23 cellular contexts compared by ENCODE assay signal in the genomic region with DNA sequence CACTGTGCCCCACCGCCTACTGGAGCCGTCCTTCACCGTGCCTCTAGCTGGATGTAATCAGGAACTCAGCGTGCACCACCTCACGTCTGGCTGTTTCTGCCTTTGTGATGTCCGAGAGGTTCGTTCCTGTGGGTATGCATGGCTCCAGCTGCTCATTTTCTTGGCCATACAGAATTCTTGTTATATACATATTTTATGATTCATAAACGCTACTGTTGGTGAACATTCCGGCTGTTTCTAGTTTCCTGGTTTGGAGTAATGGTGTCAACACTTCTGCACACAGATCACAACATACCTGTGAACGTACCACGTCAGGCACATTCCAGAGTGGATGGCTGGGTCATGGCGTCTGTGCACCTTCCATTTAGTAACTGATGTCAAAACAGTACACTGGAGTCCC. TPM values are rescaled to one million over a fixed set of nuclear protein-coding genes. Genes with fewer than 3 reads are reported as not detected.
DNase-seq lines count a peak whose midpoint lies in the region; ATAC-seq, FAIRE-seq and TF ChIP-seq lines count a peak whose summit lies in the region.
"Had no signal": no experiment of that assay in that cellular context is flagged by ENCODE, and none has a peak within 500 bp of the region (broad histone marks: within the 10 kb centered on the region; RNA-seq: fewer than 3 reads in every experiment).

No MANE protein-coding gene starts in this region.

- H3K9me3 ChIP-seq in HepG2 (ENCODE audit: low read length) = no peaks in the 10 kb centered on the region
- no peaks in the 10 kb centered on the region for H3K9me3 ChIP-seq in right lobe of liver
- H3K9me3 ChIP-seq in trophoblast cell (ENCODE audit: insufficient read depth, low read depth, low read length) = no peaks in the 10 kb centered on the region
- H3K9me3 ChIP-seq: BLaER1, HAP-1 had no signal

- H3K4me1 ChIP-seq in HepG2 (ENCODE audit: insufficient read depth, low read length) = no peaks in the 10 kb centered on the region
- H3K4me1 ChIP-seq in right lobe of liver = no peaks in the 10 kb centered on the region
- H3K4me1 ChIP-seq in trophoblast cell (ENCODE audit: control insufficient read depth in 1 of 2, insufficient read depth in 2 of 2, low read length in 2 of 2) = peaks cover 2 to 5% of the 10 kb centered on the region in 2 experiments
- H3K4me1 ChIP-seq: BLaER1, Caco-2, HAP-1 had no signal

- H3K4me2 ChIP-seq in HepG2 (ENCODE audit: low read depth, low read length) (no peak overlapping the region), trophoblast cell (ENCODE audit: low read length) (no peak overlapping the region)
- H3K4me2 ChIP-seq: BLaER1, GM23338 had no signal

- H3K23ac ChIP-seq in trophoblast cell (ENCODE audit: low read length) = no peak overlapping the region

- TF ChIP-seq POLR2A in HepG2 (IDR thresholded peaks at IDR 0.05; ENCODE audit: insufficient read depth in 1 of 2, low read depth in 2 of 2, low read length in 2 of 2) (no peak), right lobe of liver (IDR thresholded peaks at IDR 0.05) (no peak)

- no peak for TF ChIP-seq CTCF in HepG2 (CRISPR knock-in tag; IDR thresholded peaks at IDR 0.05)
- no peak for TF ChIP-seq CTCF in right lobe of liver (IDR thresholded peaks at IDR 0.05)

- POLR2A ChIA-PET in HepG2 (lab: Yijun Ruan, JAX) = no interaction called here

- H4K12ac ChIP-seq in trophoblast cell (ENCODE audit: low read depth, low read length) = no peak overlapping the region

- no peak overlapping the region for H2BK12ac ChIP-seq in trophoblast cell (ENCODE audit: low read length)

- peaks cover 13 to 62% of the 10 kb centered on the region in 2 experiments; a peak in 4 of 5 replicates for H3K36me3 ChIP-seq in HepG2 (replicated peaks in 1 of 2; ENCODE audit: control insufficient read depth in 1 of 2, insufficient read depth in 2 of 2, low read length in 2 of 2)
- peaks cover 0 to 18% (median 1%) of the 10 kb centered on the region in 4 donors for H3K36me3 ChIP-seq in right lobe of liver
- peaks cover 31 to 42% of the 10 kb centered on the region in 2 experiments for H3K36me3 ChIP-seq in trophoblast cell (ENCODE audit: control insufficient read depth in 1 of 2, insufficient read depth in 2 of 2, low read length in 2 of 2)

- BruUV-seq in HepG2 (replicated peaks; lab: Mats Ljungman, UMichigan) = no TSS peak

- H3K27ac ChIP-seq in HepG2 (ENCODE audit: extremely low read length, insufficient read depth, low read length) = no peak overlapping the region
- no peak overlapping the region for H3K27ac ChIP-seq in right lobe of liver
- no peak overlapping the region for H3K27ac ChIP-seq in trophoblast cell (ENCODE audit: low read depth, low read length)
- H3K27ac ChIP-seq: 22Rv1, BLaER1, C4-2B had no signal

- no peak overlapping the region for H3K4me3 ChIP-seq in HepG2 (replicated peaks in 1 of 3; ENCODE audit: insufficient read depth in 1 of 3, low read depth in 2 of 3, low read length in 3 of 3)
- no peak overlapping the region for H3K4me3 ChIP-seq in right lobe of liver
- no peak overlapping the region for H3K4me3 ChIP-seq in trophoblast cell (ENCODE audit: low read depth, low read length)
- H3K4me3 ChIP-seq: BLaER1, GM12878, GM23338, HAP-1 had no signal

- no peaks in the 10 kb centered on the region for H3K79me2 ChIP-seq in HepG2 (ENCODE audit: insufficient read depth, low read length)
- H3K79me2 ChIP-seq in trophoblast cell (ENCODE audit: control insufficient read depth, insufficient read depth, low read length, poor library complexity) = no peaks in the 10 kb centered on the region

- no peak overlapping the region for H2BK5ac ChIP-seq in trophoblast cell (ENCODE audit: low read depth, low read length, poor library complexity)

- TF ChIP-seq RAD21 in HepG2 (CRISPR knock-in tag; IDR thresholded peaks at IDR 0.05) = no peak

- no peak overlapping the region for H2AK5ac ChIP-seq in trophoblast cell (ENCODE audit: low read length)

- no peak for TF ChIP-seq EP300 in HepG2 (IDR thresholded peaks at IDR 0.05; ENCODE audit: low read depth in 2 of 2, low read length in 2 of 2)
- no peak for TF ChIP-seq EP300 in HepG2 (CRISPR knock-in tag; IDR thresholded peaks at IDR 0.05; ENCODE audit: borderline replicate concordance)

- H4K20me1 ChIP-seq in HepG2 (ENCODE audit: insufficient read depth, low read length) = no peaks in the 10 kb centered on the region

- H3K14ac ChIP-seq in trophoblast cell (ENCODE audit: low read length) = no peak overlapping the region

- no peak for FAIRE-seq in HepG2 (lab: Jason Lieb, UNC)
- FAIRE-seq: A204.1, D721Med, GM12878, H54 had no signal

- H2AFZ ChIP-seq in HepG2 (ENCODE audit: low read length) (no peak overlapping the region), trophoblast cell (ENCODE audit: insufficient read depth, low read length, poor library complexity) (no peak overlapping the region)
- H2AFZ ChIP-seq: GM23338 had no signal

- H3K79me1 ChIP-seq in trophoblast cell (ENCODE audit: low read length) = no peaks in the 10 kb centered on the region

- H3K18ac ChIP-seq in trophoblast cell (ENCODE audit: low read length) = no peak overlapping the region

- H3K27me3 ChIP-seq in HepG2 (ENCODE audit: control insufficient read depth in 1 of 2, insufficient read depth in 2 of 2, low read length in 2 of 2) (no peaks in the 10 kb centered on the region), right lobe of liver (no peaks in the 10 kb centered on the region), trophoblast cell (ENCODE audit: insufficient read depth, low read length) (no peaks in the 10 kb centered on the region)
- H3K27me3 ChIP-seq: BLaER1 had no signal

- no peak for DNase-seq in Right ventricle myocardium inferior (ENCODE audit: missing footprints)
- no peak for DNase-seq in cardiac septum (ENCODE audit: low spot score)
- no peak for DNase-seq in HepG2 (ENCODE audit: low spot score)
- DNase-seq in right lobe of liver = no peak
- peak; percentile 70 to 89 for DNase-seq in trophoblast cell
- DNase-seq: Caco-2; CD4-positive, CD25-positive, alpha-beta regulatory T cell; CD8-positive, alpha-beta T cell; DMS 273 treated with DMSO at 0.1 percent for 48 hours; DMS79; EL; GDM1; HFFc6 had no signal

- ATAC-seq in Right ventricle myocardium inferior (peak; percentile 17), HepG2 (no peak), right lobe of liver (no peak), GM18858 (IDR thresholded peaks at IDR 0.05; ENCODE audit: unreplicated experiment) (no peak)
- ATAC-seq: CD8-positive, alpha-beta T cell; GM12878; GM23338 had no signal

- intact Hi-C loops in Right ventricle myocardium inferior (cut with DNase I) = no loop called here
- intact Hi-C loops in cardiac septum (cut with DNase I) = no loop called here
- intact Hi-C loops in HepG2 (cut with micrococcal nuclease; ENCODE audit: unreplicated experiment) = no loop called here
- intact Hi-C loops in right lobe of liver (cut with DNase I) = no loop called here

- 97% methylated on average over 12 of the region's 12 CpGs for WGBS in HepG2 (ENCODE audit: low lambda C conversion rate)
- WGBS in right lobe of liver (ENCODE audit: insufficient coverage, low coverage, low lambda C conversion rate, missing lambda C conversion rate) = 100% methylated on average over 6 of the region's 12 CpGs
- no CpG with 5 or more reads among the region's 12 CpGs for WGBS in trophoblast cell (ENCODE audit: extremely low coverage, insufficient coverage, insufficient read length)

- no peak overlapping the region for H4K8ac ChIP-seq in trophoblast cell (ENCODE audit: low read depth, low read length)

- H4K91ac ChIP-seq in trophoblast cell (ENCODE audit: low read depth, low read length) = no peak overlapping the region

- in situ Hi-C loops in HepG2 (cut with HindIII; ENCODE audit: extremely low pct_ligation_motif_present, low pct_unique_long_range_greater_than_20kb) = no loop called here

- CTCF ChIA-PET in HepG2 (lab: Yijun Ruan, JAX; ENCODE audit: low intra/inter-chr PET ratio, low total read pairs) = no interaction called here

- no peak overlapping the region for H2BK120ac ChIP-seq in trophoblast cell (ENCODE audit: insufficient read depth, low read length, poor library complexity)

- H3K9ac ChIP-seq in HepG2 (ENCODE audit: insufficient read depth, low read depth, low read length) (no peak overlapping the region), trophoblast cell (ENCODE audit: low read length) (no peak overlapping the region)
- H3K9ac ChIP-seq: BLaER1 had no signal

- H3K4ac ChIP-seq in trophoblast cell (ENCODE audit: low read depth, low read length) = no peak overlapping the region

RNA-seq across cellular contexts. Expression of a gene that starts 14.6 kb away (rescaled TPM):
- 194 TPM for total RNA-seq in Right ventricle myocardium inferior
- total RNA-seq in cardiac septum = 134 TPM
- total RNA-seq in HepG2 (2016; rRNA removed; fragmentation: Illumina TruSeq; extraction: Trizol) = 7.4 and 9.6 TPM in 2 replicates
- total RNA-seq in HepG2 (2016; cell fraction: cytosol; rRNA removed; fragmentation: Illumina TruSeq; extraction: Trizol; ENCODE audit: low read depth) = 12.3 and 13.3 TPM in 2 replicates
- 6.4 and 10.2 TPM in 2 replicates for total RNA-seq in HepG2 (2016; cell fraction: insoluble cytoplasmic fraction; rRNA removed; fragmentation: Illumina TruSeq; extraction: Trizol)
- 9.2 and 9.7 TPM in 2 replicates for total RNA-seq in HepG2 (2016; cell fraction: membrane; rRNA removed; fragmentation: Illumina TruSeq; extraction: Trizol)
- 16.2 and 17.5 TPM in 2 replicates for total RNA-seq in HepG2 (2016; cell fraction: nucleus; rRNA removed; fragmentation: Illumina TruSeq; extraction: Trizol)
- polyA plus RNA-seq in HepG2 (2011; rRNA removed) = 9.1 and 11.9 TPM in 2 replicates
- polyA plus RNA-seq in HepG2 (2011; cell fraction: cytosol; rRNA removed) = 7.6 and 8.0 TPM in 2 replicates
- polyA plus RNA-seq in HepG2 (2011; cell fraction: nucleus; rRNA removed) = 23.2 and 28.2 TPM in 2 replicates
- 11.5 and 12.0 TPM in 2 replicates for polyA plus RNA-seq in HepG2 (2012)
- polyA plus RNA-seq in HepG2 (2016; cell fraction: cytosol; fragmentation: Illumina TruSeq; extraction: Trizol; ENCODE audit: low read depth) = 2.5 and 2.6 TPM in 2 replicates
- 7.2 and 9.3 TPM in 2 replicates for polyA plus RNA-seq in HepG2 (2016; cell fraction: insoluble cytoplasmic fraction; fragmentation: Illumina TruSeq; extraction: Trizol; ENCODE audit: low read depth)
- polyA plus RNA-seq in HepG2 (2016; cell fraction: membrane; fragmentation: Illumina TruSeq; extraction: Trizol; ENCODE audit: low read depth) = 4.7 and 5.4 TPM in 2 replicates
- polyA plus RNA-seq in HepG2 (2016; cell fraction: nucleus; fragmentation: Illumina TruSeq; extraction: Trizol; ENCODE audit: insufficient read depth, low read depth) = 56.9 and 58.1 TPM in 2 replicates
- 6.2 and 8.7 TPM in 2 replicates for polyA minus RNA-seq in HepG2 (2011; rRNA and poly(A)+ RNA removed; ENCODE audit: low replicate concordance)
- polyA minus RNA-seq in HepG2 (2011; cell fraction: cytosol; rRNA and poly(A)+ RNA removed) = 2.3 and 2.4 TPM in 2 replicates
- 17.4 and 24.3 TPM in 2 replicates for polyA minus RNA-seq in HepG2 (2011; cell fraction: nucleus; rRNA and poly(A)+ RNA removed)
- total RNA-seq in right lobe of liver = 10 to 100 TPM in 3 of 6 experiments, 1 to 10 TPM in 3; 6.1 to 11.7 (median 9.3) TPM
- 15.9 and 16.7 TPM in 2 replicates for polyA plus RNA-seq in trophoblast cell (2013)

RNA-seq across cellular contexts. Expression of a gene that starts 22.6 kb away (rescaled TPM):
- total RNA-seq in Right ventricle myocardium inferior = 468 TPM
- 480 TPM for total RNA-seq in cardiac septum
- total RNA-seq in HepG2 (2016; rRNA removed; fragmentation: Illumina TruSeq; extraction: Trizol) = 0.34 and 0.40 TPM in 2 replicates
- total RNA-seq in HepG2 (2016; cell fraction: cytosol; rRNA removed; fragmentation: Illumina TruSeq; extraction: Trizol; ENCODE audit: low read depth) = 0.18 and 0.30 TPM in 2 replicates
- total RNA-seq in HepG2 (2016; cell fraction: insoluble cytoplasmic fraction; rRNA removed; fragmentation: Illumina TruSeq; extraction: Trizol) = 0.37 and 0.50 TPM in 2 replicates
- total RNA-seq in HepG2 (2016; cell fraction: membrane; rRNA removed; fragmentation: Illumina TruSeq; extraction: Trizol) = 0.62 TPM in 2 replicates
- 0.44 and 0.68 TPM in 2 replicates for total RNA-seq in HepG2 (2016; cell fraction: nucleus; rRNA removed; fragmentation: Illumina TruSeq; extraction: Trizol)
- 0.34 and 0.65 TPM in 2 replicates for polyA plus RNA-seq in HepG2 (2011; rRNA removed)
- polyA plus RNA-seq in HepG2 (2011; cell fraction: cytosol; rRNA removed) = 0.48 and 0.72 TPM in 2 replicates
- polyA plus RNA-seq in HepG2 (2011; cell fraction: nucleus; rRNA removed) = 0.47 and 0.61 TPM in 2 replicates
- polyA plus RNA-seq in HepG2 (2012) = 0.56 and 0.63 TPM in 2 replicates
- 0.46 and 0.52 TPM in 2 replicates for polyA plus RNA-seq in HepG2 (2016; cell fraction: cytosol; fragmentation: Illumina TruSeq; extraction: Trizol; ENCODE audit: low read depth)
- polyA plus RNA-seq in HepG2 (2016; cell fraction: insoluble cytoplasmic fraction; fragmentation: Illumina TruSeq; extraction: Trizol; ENCODE audit: low read depth) = 0.41 and 0.65 TPM in 2 replicates
- polyA plus RNA-seq in HepG2 (2016; cell fraction: membrane; fragmentation: Illumina TruSeq; extraction: Trizol; ENCODE audit: low read depth) = 0.74 and 1.2 TPM in 2 replicates
- polyA plus RNA-seq in HepG2 (2016; cell fraction: nucleus; fragmentation: Illumina TruSeq; extraction: Trizol; ENCODE audit: insufficient read depth, low read depth) = 1.1 and 1.6 TPM in 2 replicates
- polyA minus RNA-seq in HepG2 (2011; rRNA and poly(A)+ RNA removed; ENCODE audit: low replicate concordance) = 0.66 and 3.3 TPM in 2 replicates
- polyA minus RNA-seq in HepG2 (2011; cell fraction: cytosol; rRNA and poly(A)+ RNA removed) = 0.30 TPM in 1 of 2 replicates, not detected in the other
- polyA minus RNA-seq in HepG2 (2011; cell fraction: nucleus; rRNA and poly(A)+ RNA removed) = 0.64 and 0.87 TPM in 2 replicates
- total RNA-seq in right lobe of liver = 1 to 10 TPM in 4 of 6 experiments, under 1 TPM in 2; 0.37 to 1.7 (median 1.1) TPM
- 1.4 TPM in 2 replicates for polyA plus RNA-seq in trophoblast cell (2013)

Comparison
In these comparisons a context has a peak if more than half of its experiments do, and no peak if none do; other contexts are left out.
1. DNase-seq: peak in trophoblast cell (2 of 2); none in Right ventricle myocardium inferior (single experiment), cardiac septum (single experiment), HepG2 (single experiment) and right lobe of liver (0 of 3).
2. RNA of a gene that starts 22.6 kb away (total RNA-seq): 480 TPM in cardiac septum (single experiment) and 468 TPM in Right ventricle myocardium inferior (single experiment); 0.37 to 1.7 TPM in right lobe of liver and 0.18 to 0.68 TPM in HepG2; every median in the first group is over 100 times any median in the second.